In the genomic region with DNA sequence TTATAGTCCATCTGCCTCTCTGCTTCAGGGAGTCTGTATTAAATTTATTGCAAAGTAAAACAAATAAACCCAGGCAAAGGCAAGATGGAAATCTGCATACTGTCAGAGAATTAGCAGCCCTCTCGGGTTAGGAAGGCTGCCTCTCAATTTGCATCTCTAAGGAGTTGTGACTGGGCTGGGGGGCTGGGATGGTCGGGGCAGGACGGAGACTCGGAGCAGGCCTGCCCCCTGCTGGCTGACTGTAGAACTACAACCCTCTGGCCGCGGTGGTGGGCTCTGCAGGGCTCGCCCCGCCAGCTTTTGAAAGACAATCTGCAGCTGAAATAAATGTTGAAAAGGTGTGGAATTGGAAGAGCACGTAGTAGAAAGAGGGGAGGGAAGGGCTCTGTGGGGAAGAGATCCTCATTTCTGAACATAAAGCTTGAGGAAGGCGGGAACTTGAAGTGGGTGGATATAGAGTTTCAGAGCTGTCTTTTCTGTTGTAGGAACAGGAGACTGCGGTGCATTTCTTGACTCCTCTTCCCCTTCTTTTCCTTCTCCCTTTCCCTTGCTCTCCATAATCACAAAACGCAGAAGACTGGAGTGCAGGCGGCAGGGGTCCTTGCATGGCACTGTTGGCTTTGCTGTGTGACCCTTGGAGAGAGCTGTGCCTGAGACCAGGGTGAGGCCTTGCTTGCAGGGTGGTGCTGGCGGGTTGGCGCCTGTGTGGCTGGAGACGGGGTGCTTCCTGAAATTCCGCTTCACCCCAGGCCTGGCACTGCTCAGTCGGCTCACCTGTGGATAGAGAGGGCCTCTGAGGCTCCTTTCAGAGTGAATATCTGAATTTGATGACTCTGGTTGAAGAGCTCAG, we compare ENCODE assay signal across 8 cellular contexts. TPM values are rescaled to one million over a fixed set of nuclear protein-coding genes. Genes with fewer than 3 reads are reported as not detected.
DNase-seq lines count a peak whose midpoint lies in the region; ATAC-seq and TF ChIP-seq lines count a peak whose summit lies in the region.

No MANE protein-coding gene starts in this region.

- 41% methylated on average over 18 of the region's 18 CpGs for WGBS in right cardiac atrium
- 42% methylated on average over 18 of the region's 18 CpGs for WGBS in smooth muscle cell (ENCODE audit: low lambda C conversion rate)

- no peaks in the 10 kb centered on the region for H3K4me1 ChIP-seq in RWPE2 (ENCODE audit: insufficient read depth, poor library complexity, severe bottlenecking)
- H3K4me1 ChIP-seq in right cardiac atrium (ENCODE audit: control insufficient read depth, insufficient read depth, low read length) = no peaks in the 10 kb centered on the region
- peaks cover 22% of the 10 kb centered on the region for H3K4me1 ChIP-seq in smooth muscle cell (ENCODE audit: low read depth)

- intact Hi-C loops in right cardiac atrium (cut with DNase I) = loop anchor here in 3 of 4 donors (5.0 to 10.0 kb wide), 3 partner anchors 47 to 263 kb away; no protein-coding TSS in a partner anchor

- H3K4me1 Mint-ChIP-seq in activated naive CD4-positive, alpha-beta T cell treated with anti-CD3 and anti-CD28 coated beads, Interleukin-2, amount 50 U/mL, for 24 hours = peaks cover 7% of the 10 kb centered on the region

- H3K9me3 Mint-ChIP-seq in activated naive CD4-positive, alpha-beta T cell treated with anti-CD3 and anti-CD28 coated beads, Interleukin-2, amount 50 U/mL, for 24 hours = no peaks in the 10 kb centered on the region

- ATAC-seq in HG03045 (IDR thresholded peaks at IDR 0.05; ENCODE audit: unreplicated experiment) (peak; percentile 71), RWPE2 (ENCODE audit: low read depth) (peak; percentile 80), right cardiac atrium (peak; percentile 70 to 85)

- peak; percentile 93 for TF ChIP-seq CTCF in RWPE2 (IDR thresholded peaks at IDR 0.05; ENCODE audit: poor library complexity, severe bottlenecking)
- peak; percentile 96 for TF ChIP-seq CTCF in smooth muscle cell (IDR thresholded peaks at IDR 0.05; ENCODE audit: borderline replicate concordance, insufficient read depth, poor library complexity, severe bottlenecking)

- H3K4me3 Mint-ChIP-seq in activated naive CD4-positive, alpha-beta T cell treated with anti-CD3 and anti-CD28 coated beads, Interleukin-2, amount 50 U/mL, for 24 hours = peak overlapping the region; percentile 3

- no peak overlapping the region for H3K9ac ChIP-seq in smooth muscle cell (ENCODE audit: low read depth)

- H3K27me3 ChIP-seq in RWPE2 (ENCODE audit: insufficient read depth, poor library complexity, severe bottlenecking) (no peaks in the 10 kb centered on the region), right cardiac atrium (ENCODE audit: control insufficient read depth, insufficient read depth) (no peaks in the 10 kb centered on the region), smooth muscle cell (ENCODE audit: low read depth) (no peaks in the 10 kb centered on the region)

- peak overlapping the region; percentile 43 for H3K27ac Mint-ChIP-seq in activated naive CD4-positive, alpha-beta T cell treated with anti-CD3 and anti-CD28 coated beads, Interleukin-2, amount 50 U/mL, for 24 hours

- peak overlapping the region; percentile 42 for H3K4me2 ChIP-seq in smooth muscle cell

- H3K4me3 ChIP-seq in RWPE2 (ENCODE audit: severe bottlenecking) (no peak overlapping the region), right cardiac atrium (ENCODE audit: low read length) (no peak overlapping the region), smooth muscle cell (no peak overlapping the region)

- H2AFZ ChIP-seq in smooth muscle cell (ENCODE audit: low read depth) = peak overlapping the region; percentile 76

- H3K27ac ChIP-seq in RWPE2 (ENCODE audit: poor library complexity, severe bottlenecking) (no peak overlapping the region), right cardiac atrium (ENCODE audit: low read length) (no peak overlapping the region), smooth muscle cell (ENCODE audit: low read depth) (no peak overlapping the region)

- H4K20me1 ChIP-seq in smooth muscle cell (ENCODE audit: low read depth) = no peaks in the 10 kb centered on the region

- H3K36me3 ChIP-seq in RWPE2 (ENCODE audit: low read depth) (no peaks in the 10 kb centered on the region), smooth muscle cell (ENCODE audit: low read depth) (no peaks in the 10 kb centered on the region)

- peaks cover 13% of the 10 kb centered on the region for H3K27me3 Mint-ChIP-seq in activated naive CD4-positive, alpha-beta T cell treated with anti-CD3 and anti-CD28 coated beads, Interleukin-2, amount 50 U/mL, for 24 hours

- H3K36me3 Mint-ChIP-seq in activated naive CD4-positive, alpha-beta T cell treated with anti-CD3 and anti-CD28 coated beads, Interleukin-2, amount 50 U/mL, for 24 hours = no peaks in the 10 kb centered on the region

- H3F3A ChIP-seq in smooth muscle cell (ENCODE audit: low read depth) = no peaks in the 10 kb centered on the region

- H3K9me3 ChIP-seq in RWPE2 (ENCODE audit: severe bottlenecking) (no peaks in the 10 kb centered on the region), right cardiac atrium (ENCODE audit: control insufficient read depth, low read length) (no peaks in the 10 kb centered on the region), smooth muscle cell (replicated peaks; ENCODE audit: low read depth) (no peaks in the 10 kb centered on the region)

- DNase-seq in DMS53 (lab: John Stamatoyannopoulos, UW) = peak; percentile 25
- DNase-seq in DMS53 treated with DMSO at 0.1 percent for 48 hours (lab: John Stamatoyannopoulos, UW; ENCODE audit: unreplicated experiment) = no peak
- DNase-seq in RWPE2 (ENCODE audit: low spot score) = no peak
- DNase-seq in right cardiac atrium = peak; percentile 40 to 74 (median 70)
- DNase-seq in smooth muscle cell (lab: John Stamatoyannopoulos, UW; ENCODE audit: unreplicated experiment) = peak; percentile 44
- no peak for DNase-seq in NK-92 (lab: John Stamatoyannopoulos, UW; ENCODE audit: unreplicated experiment)

- H3K79me2 ChIP-seq in smooth muscle cell (ENCODE audit: low read depth) = no peaks in the 10 kb centered on the region

RNA-seq across cellular contexts. Expression of gene PKNOX2, which starts 22.6 kb away (rescaled TPM):
- total RNA-seq in right cardiac atrium = 10 to 100 TPM; 12.5 to 20.2 (median 18.8) TPM
- 8.1 TPM for polyA plus RNA-seq in right cardiac atrium
- 6.5 and 7.2 TPM in 2 replicates for total RNA-seq in smooth muscle cell
- 6.0 and 7.9 TPM in 2 replicates for polyA plus RNA-seq in smooth muscle cell

RNA-seq across cellular contexts. Expression of gene TMEM218, which starts 30.5 kb away (rescaled TPM):
- total RNA-seq in right cardiac atrium (10 to 100 TPM; 11.1 to 13.2 (median 11.7) TPM), smooth muscle cell (22.1 and 24.5 TPM in 2 replicates)
- polyA plus RNA-seq in right cardiac atrium (14.1 TPM), smooth muscle cell (22.7 and 30.7 TPM in 2 replicates)

Comparison
In these comparisons a context has a peak if more than half of its experiments do, and no peak if none do; other contexts are left out.
1. DNase-seq: peak in DMS53 (single experiment), right cardiac atrium (3 of 3) and smooth muscle cell (single experiment); none in DMS53 treated with DMSO at 0.1 percent for 48 hours (single experiment), RWPE2 (single experiment) and NK-92 (single experiment).
2. Peak in every context shown above with its lines, with median percentiles within 50 percentile points of each other: ATAC-seq.